ENCODE assay signal across 20 cellular contexts in the genomic region with DNA sequence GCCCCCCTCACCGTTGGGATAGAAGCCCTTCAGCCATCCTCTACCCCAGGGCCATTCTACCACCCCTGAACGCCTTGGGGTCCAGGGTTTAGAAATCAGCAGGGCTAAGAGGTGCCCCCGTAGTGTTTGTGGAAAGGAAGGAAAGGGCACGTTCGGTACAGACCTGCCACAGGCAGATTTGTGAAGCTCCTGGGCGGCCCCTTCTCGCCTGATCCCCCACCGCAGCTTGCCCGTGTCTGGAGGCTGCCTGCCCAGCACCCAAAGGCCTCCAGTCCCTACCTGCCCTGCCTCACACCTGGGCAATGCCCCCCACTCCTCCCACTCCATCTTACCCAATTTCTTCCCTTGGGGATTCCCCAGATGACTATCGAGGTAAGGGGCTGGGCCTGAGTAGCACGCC. TPM values are rescaled to one million over a fixed set of nuclear protein-coding genes. Genes with fewer than 3 reads are reported as not detected.
DNase-seq lines count a peak whose midpoint lies in the region; ATAC-seq lines count a peak whose summit lies in the region.
"Had no signal": no experiment of that assay in that cellular context is flagged by ENCODE, and none has a peak within 500 bp of the region (broad histone marks: within the 10 kb centered on the region; RNA-seq: fewer than 3 reads in every experiment).

No MANE protein-coding gene starts in this region.

- intact Hi-C loops in posterior vena cava (cut with DNase I): no loop called here

- no peaks in the 10 kb centered on the region for H3K36me3 ChIP-seq in mesenchymal stem cell (ENCODE audit: control insufficient read depth in 1 of 2, insufficient read depth in 2 of 2, low read depth in 1 of 2, low read length in 2 of 2)
- H3K36me3 ChIP-seq: BLaER1 treated with 17β-estradiol and CSF1 and Interleukin-3, amounts not matched to agents 10 nM and 100 nM had no signal

- no peak overlapping the region for H2AFZ ChIP-seq in mesenchymal stem cell (ENCODE audit: low read depth, low read length)

- no peak overlapping the region for H3K27ac ChIP-seq in mesenchymal stem cell (ENCODE audit: low read length, poor library complexity, severe bottlenecking)
- H3K27ac ChIP-seq: BLaER1 treated with 17β-estradiol and CSF1 and Interleukin-3, amounts not matched to agents 10 nM and 100 nM had no signal

- DNase-seq in mesenchymal stem cell (no peak), posterior vena cava (ENCODE audit: low spot score) (peak; percentile 44), SW 1271 (lab: John Stamatoyannopoulos, UW) (no peak), AG08395 (ENCODE audit: low spot score) (no peak)
- DNase-seq in activated effector memory CD4-positive, alpha-beta T cell treated with anti-CD3 and anti-CD28 coated beads, Interleukin-2, amount 50 U/mL, for 16 hours: no peak
- DNase-seq: CD8-positive, alpha-beta memory T cell; COR-L47; DMS 273 treated with DMSO at 0.1 percent for 48 hours; DMS53; DND-41; EL; GOT3; H7; HFFc6 had no signal

- no peaks in the 10 kb centered on the region for H3K4me1 ChIP-seq in mesenchymal stem cell (ENCODE audit: control insufficient read depth, insufficient read depth, low read depth, low read length)

- H2BK120ac ChIP-seq in mesenchymal stem cell (ENCODE audit: low read depth, low read length): no peak overlapping the region

- H3K14ac ChIP-seq in mesenchymal stem cell (ENCODE audit: low read length in 2 of 2): no peak overlapping the region

- no peak overlapping the region for H3K9ac ChIP-seq in mesenchymal stem cell (ENCODE audit: low read length)
- H3K9ac ChIP-seq: BLaER1 treated with 17β-estradiol and CSF1 and Interleukin-3, amounts not matched to agents 10 nM and 100 nM had no signal

- no peak overlapping the region for H3K23ac ChIP-seq in mesenchymal stem cell (ENCODE audit: low read length in 2 of 2)

- no peak overlapping the region for H3K18ac ChIP-seq in mesenchymal stem cell (ENCODE audit: low read depth in 1 of 2, low read length in 2 of 2)

- no peak overlapping the region for H2BK12ac ChIP-seq in mesenchymal stem cell (ENCODE audit: low read length in 2 of 2)

- no peak overlapping the region for H2BK5ac ChIP-seq in mesenchymal stem cell (ENCODE audit: low read depth, low read length, poor library complexity, severe bottlenecking)

- no peak overlapping the region for H3K4ac ChIP-seq in mesenchymal stem cell (ENCODE audit: low read depth in 1 of 2, low read length in 2 of 2)

- H3K27me3 ChIP-seq in mesenchymal stem cell (ENCODE audit: control insufficient read depth in 1 of 2, insufficient read depth in 1 of 2, low read length in 2 of 2): peaks cover 8 to 15% of the 10 kb centered on the region in 2 experiments
- H3K27me3 ChIP-seq: BLaER1 treated with 17β-estradiol and CSF1 and Interleukin-3, amounts not matched to agents 10 nM and 100 nM had no signal

- H2AK5ac ChIP-seq in mesenchymal stem cell (ENCODE audit: low read length, severe bottlenecking): no peak overlapping the region

- H3K79me1 ChIP-seq in mesenchymal stem cell (replicated peaks; ENCODE audit: low read length, poor library complexity, severe bottlenecking): no peaks in the 10 kb centered on the region

- H4K91ac ChIP-seq in mesenchymal stem cell (ENCODE audit: low read length): no peak overlapping the region

- H4K8ac ChIP-seq in mesenchymal stem cell (ENCODE audit: low read length): no peak overlapping the region

- H3K4me3 ChIP-seq in mesenchymal stem cell (ENCODE audit: insufficient read depth in 1 of 2, low read depth in 1 of 2, low read length in 2 of 2): no peak overlapping the region
- H3K4me3 ChIP-seq: BLaER1 treated with 17β-estradiol and CSF1 and Interleukin-3, amounts not matched to agents 10 nM and 100 nM; GM12878 had no signal

- no peak overlapping the region for H3K4me2 ChIP-seq in mesenchymal stem cell (ENCODE audit: low read length, poor library complexity, severe bottlenecking)
- H3K4me2 ChIP-seq: BLaER1 treated with 17β-estradiol and CSF1 and Interleukin-3, amounts not matched to agents 10 nM and 100 nM had no signal

- WGBS in mesenchymal stem cell: 80% methylated on average over 9 of the region's 11 CpGs

- peak; percentile 29 for ATAC-seq in esophagus mucosa
- no peak for ATAC-seq in HG02678 (IDR thresholded peaks at IDR 0.05; ENCODE audit: unreplicated experiment)
- ATAC-seq: GM12878, HCT116 had no signal

- H2BK15ac ChIP-seq in mesenchymal stem cell (ENCODE audit: low read depth, poor library complexity, severe bottlenecking): peak overlapping the region; percentile 78

- no peaks in the 10 kb centered on the region for H3K9me3 ChIP-seq in mesenchymal stem cell (ENCODE audit: control insufficient read depth, low read length)
- H3K9me3 ChIP-seq: BLaER1 treated with 17β-estradiol and CSF1 and Interleukin-3, amounts not matched to agents 10 nM and 100 nM had no signal

RNA-seq across cellular contexts. Expression of gene ATP6V1C2, which starts 21.2 kb away (rescaled TPM):
- total RNA-seq in esophagus mucosa: 5.1 TPM
- 0.07 TPM for polyA plus RNA-seq in mesenchymal stem cell (2013, experiment 1 of 2)
- 0.07 TPM for polyA plus RNA-seq in mesenchymal stem cell (2013, experiment 2 of 2)
- total RNA-seq in posterior vena cava: under 1 TPM; 0.33 to 0.42 TPM
- total RNA-seq: G401, HFFc6 had no signal

RNA-seq across cellular contexts. Expression of gene NOL10, which starts 52.9 kb away (rescaled TPM):
- 16.7 TPM for total RNA-seq in esophagus mucosa
- polyA plus RNA-seq in mesenchymal stem cell (2013, experiment 1 of 2): 16.1 TPM
- 15.1 TPM for polyA plus RNA-seq in mesenchymal stem cell (2013, experiment 2 of 2)
- 10 to 100 TPM; 20.9 to 23.6 TPM for total RNA-seq in posterior vena cava
